In genomic region chr20:31698803-31699718, GRCh38 we compare ENCODE assay signal across 8 cellular contexts. TPM values are rescaled to one million over a fixed set of nuclear protein-coding genes. Genes with fewer than 3 reads are reported as not detected.
DNase-seq lines count a peak whose midpoint lies in the region; ATAC-seq and TF ChIP-seq lines count a peak whose summit lies in the region.

No MANE protein-coding gene starts in this region.

- TF ChIP-seq CTCF in AG04449 (IDR thresholded peaks at IDR 0.05; ENCODE audit: insufficient read depth, low read length, missing control alignments) (no peak), GM13976 (IDR thresholded peaks at IDR 0.05; ENCODE audit: borderline replicate concordance, control extremely low read depth, extremely low read depth, insufficient read depth, missing control alignments) (no peak), retinal pigment epithelial cell (conservative IDR thresholded peaks at IDR 0.05; ENCODE audit: low read depth, low read length) (no peak)

- WGBS in adipose tissue, 3 donors = 34 to 47% (median 36%) methylated on average over 6 of the region's 6 CpGs

- in situ Hi-C loops in GM13976 (cut with MboI; ENCODE audit: low sequenced_read_pairs, unreplicated experiment) = no loop called here

- POLR2A ChIA-PET in AG04449 (lab: Yijun Ruan, JAX) = interaction anchor here (0.6 to 1.4 kb wide), 5 partner anchors 11 to 24 kb away, joined by 3 to 6 read pairs (median 3); no protein-coding TSS in a partner anchor

- CTCF ChIA-PET in AG04449 (lab: Yijun Ruan, JAX) = interaction anchor here (1.5 to 8.9 kb wide), 7 partner anchors 7 to 137 kb away, joined by 4 to 79 read pairs (median 11); partner anchors contain the start of gene BCL2L1

- no peak overlapping the region for H3K4me3 ChIP-seq in AG04449 (ENCODE audit: low read depth, low read length)
- no peak overlapping the region for H3K4me3 ChIP-seq in retinal pigment epithelial cell (ENCODE audit: low read length)

- intact Hi-C loops in left cardiac atrium (cut with DNase I) = no loop called here

- peak; percentile 87 for DNase-seq in AG04449 (ENCODE audit: low read depth, low spot score)
- peak; percentile 77 for DNase-seq in GM13976 (ENCODE audit: low spot score)
- peak; percentile 43 for DNase-seq in NCI-H146 treated with DMSO at 0.1 percent for 48 hours (lab: John Stamatoyannopoulos, UW; ENCODE audit: unreplicated experiment)
- peak; percentile 46 for DNase-seq in left cardiac atrium
- DNase-seq in retinal pigment epithelial cell (ENCODE audit: low read depth) = peak; percentile 97
- no peak for DNase-seq in central memory CD4-positive, alpha-beta T cell

- ATAC-seq in HG02763 (IDR thresholded peaks at IDR 0.05; ENCODE audit: unreplicated experiment) (peak; percentile 88), left cardiac atrium (peak; percentile 71 to 92)

- peak overlapping the region; percentile 53 for H3K27ac ChIP-seq in adipose tissue (ENCODE audit: low read depth, low read length)

RNA-seq across cellular contexts. Expression of gene BCL2L1, which starts 23.6 kb away (rescaled TPM):
- 10 to 100 TPM; 30.8 to 64.4 (median 63.7) TPM for polyA plus RNA-seq in adipose tissue
- total RNA-seq in left cardiac atrium = 10 to 100 TPM; 45.1 to 79.8 TPM

RNA-seq across cellular contexts. Expression of gene TPX2, which starts 40.0 kb away (rescaled TPM):
- under 1 TPM; 0.33 to 0.90 (median 0.56) TPM for polyA plus RNA-seq in adipose tissue
- total RNA-seq in left cardiac atrium = 1 to 10 TPM in 1 of 2 donors, under 1 TPM in 1; 0.73 to 2.0 TPM
